17 cellular contexts compared by ENCODE assay signal in the genomic region with DNA sequence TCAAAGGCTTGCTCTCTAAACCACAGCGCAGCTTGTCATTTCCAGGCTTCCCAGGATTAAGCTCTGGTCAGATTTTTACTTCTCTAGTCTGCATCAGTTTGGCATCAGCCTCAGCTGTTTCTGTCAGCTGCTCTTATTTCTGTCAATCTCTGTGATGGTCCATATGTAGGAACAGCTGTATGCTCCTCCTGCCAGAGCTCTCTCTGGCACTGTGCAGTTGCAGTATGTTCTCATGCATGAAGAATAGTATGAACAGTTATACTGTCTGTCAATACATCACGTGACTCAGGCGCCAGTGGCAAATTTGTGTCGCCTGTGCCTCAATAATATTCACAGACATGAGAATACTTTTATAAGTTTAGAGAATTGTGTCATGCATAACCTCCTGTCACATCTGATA. TPM values are rescaled to one million over a fixed set of nuclear protein-coding genes. Genes with fewer than 3 reads are reported as not detected.
DNase-seq lines count a peak whose midpoint lies in the region; ATAC-seq, FAIRE-seq and TF ChIP-seq lines count a peak whose summit lies in the region.
"Had no signal": no experiment of that assay in that cellular context is flagged by ENCODE, and none has a peak within 500 bp of the region (broad histone marks: within the 10 kb centered on the region; RNA-seq: fewer than 3 reads in every experiment).

No MANE protein-coding gene starts in this region.

- H3K27ac ChIP-seq in K562 (ENCODE audit: extremely low read depth, low read depth, low read length) = no peak overlapping the region

- CTCF ChIA-PET in K562 (lab: Yijun Ruan, JAX; ENCODE audit: low intra/inter-chr PET ratio) = no interaction called here

- H2AFZ ChIP-seq in K562 (ENCODE audit: low read depth, low read length) = no peak overlapping the region

- POLR2A ChIA-PET in K562 (lab: Yijun Ruan, JAX) = no interaction called here

- no peak overlapping the region for H3K27ac Mint-ChIP-seq in stimulated activated naive CD8-positive, alpha-beta T cell treated with anti-CD3 and anti-CD28 coated beads, Interleukin-15, amount 100 ng/mL, for 72 hours
- H3K27ac Mint-ChIP-seq: H9 had no signal

- no peak for TF ChIP-seq EP300 in K562 (IDR thresholded peaks at IDR 0.05; ENCODE audit: low read length)

- no peaks in the 10 kb centered on the region for H3K9me3 ChIP-seq in K562 (replicated peaks; ENCODE audit: control insufficient read depth, insufficient read depth, low read depth, low read length)

- H3K4me3 Mint-ChIP-seq in stimulated activated naive CD8-positive, alpha-beta T cell treated with anti-CD3 and anti-CD28 coated beads, Interleukin-15, amount 100 ng/mL, for 72 hours = no peak overlapping the region
- H3K4me3 Mint-ChIP-seq: H9 had no signal

- H3K27me3 ChIP-seq in K562 (ENCODE audit: control insufficient read depth in 2 of 2, insufficient read depth in 2 of 2, low read length in 2 of 2) = no peaks in the 10 kb centered on the region

- no TSS peak for BruUV-seq in K562 (replicated peaks; lab: Mats Ljungman, UMichigan)

- intact Hi-C loops in K562 (cut with micrococcal nuclease) = no loop called here

- no peak for FAIRE-seq in K562 (lab: Jason Lieb, UNC)

- no peaks in the 10 kb centered on the region for H3K27me3 Mint-ChIP-seq in stimulated activated naive CD8-positive, alpha-beta T cell treated with anti-CD3 and anti-CD28 coated beads, Interleukin-15, amount 100 ng/mL, for 72 hours

- peak; percentile 90 for DNase-seq in DMS 273 treated with DMSO at 0.1 percent for 48 hours (lab: John Stamatoyannopoulos, UW)
- peak; percentile 20 to 75 for DNase-seq in NCI-H446 (lab: John Stamatoyannopoulos, UW)
- DNase-seq in K562 (ENCODE audit: extremely low read depth in 1 of 4, low spot score in 3 of 4) = no peak
- peak; percentile 7 for DNase-seq in retina
- no peak for DNase-seq in activated gamma-delta T cell (lab: John Stamatoyannopoulos, UW)
- no peak for DNase-seq in KBM-7
- DNase-seq in stimulated activated naive CD8-positive, alpha-beta T cell treated with anti-CD3 and anti-CD28 coated beads, Interleukin-15, amount 100 ng/mL, for 72 hours = no peak
- DNase-seq: DMS53, H9, MV-4-11, NCI-H1436, NCI-H2107, NCI-H510A treated with DMSO at 0.1 percent for 48 hours had no signal

- H3K9ac ChIP-seq in K562 (ENCODE audit: insufficient read depth in 1 of 2, low read depth in 2 of 2, low read length in 2 of 2) = no peak overlapping the region

- no peaks in the 10 kb centered on the region for H3K36me3 ChIP-seq in K562 (ENCODE audit: control insufficient read depth, insufficient read depth, low read length)

- 0% methylated on average over 4 of the region's 4 CpGs for WGBS in K562 (ENCODE audit: insufficient coverage, low coverage, missing lambda C conversion rate)

- no peak for TF ChIP-seq POLR2A in K562 (conservative IDR thresholded peaks at IDR 0.05)

- H3K9me1 ChIP-seq in K562 (ENCODE audit: control insufficient read depth, insufficient read depth, low read length) = no peaks in the 10 kb centered on the region

- H4K20me1 ChIP-seq in K562 (replicated peaks; ENCODE audit: control insufficient read depth, insufficient read depth, low read length) = no peaks in the 10 kb centered on the region

- no peak overlapping the region for H3K4me2 ChIP-seq in K562 (ENCODE audit: insufficient read depth, low read length)

- TF ChIP-seq RAD21 in K562 (CRISPR knock-in tag; conservative IDR thresholded peaks at IDR 0.05 in 1 of 2, IDR thresholded peaks at IDR 0.05 in 1 of 2) = no peak

- ATAC-seq in K562 = no peak
- ATAC-seq in stimulated activated naive CD8-positive, alpha-beta T cell treated with anti-CD3 and anti-CD28 coated beads, Interleukin-15, amount 100 ng/mL, for 72 hours = no peak
- ATAC-seq: SK-N-SH treated with all-trans-retinoic acid at 6 μM for 48 hours had no signal

- no peaks in the 10 kb centered on the region for H3K4me1 Mint-ChIP-seq in stimulated activated naive CD8-positive, alpha-beta T cell treated with anti-CD3 and anti-CD28 coated beads, Interleukin-15, amount 100 ng/mL, for 72 hours

- TF ChIP-seq CTCF in K562 (IDR thresholded peaks at IDR 0.05 in 2 of 3, conservative IDR thresholded peaks at IDR 0.05 in 1 of 3; ENCODE audit: insufficient read depth in 2 of 3, low read depth in 1 of 3, low read length in 3 of 3) = no peak

- H3K4me1 ChIP-seq in K562 (replicated peaks in 1 of 2; ENCODE audit: control insufficient read depth in 2 of 2, insufficient read depth in 2 of 2, low read length in 2 of 2) = no peaks in the 10 kb centered on the region

- in situ Hi-C loops in K562 (cut with MboI) (no loop called here), KBM-7 (cut with MboI; ENCODE audit: low pct_unique_long_range_greater_than_20kb, low sequenced_read_pairs) (no loop called here)

- no peaks in the 10 kb centered on the region for H3K9me3 Mint-ChIP-seq in stimulated activated naive CD8-positive, alpha-beta T cell treated with anti-CD3 and anti-CD28 coated beads, Interleukin-15, amount 100 ng/mL, for 72 hours

- no peak overlapping the region for H3K4me3 ChIP-seq in K562

- H3K79me2 ChIP-seq in K562 (ENCODE audit: control insufficient read depth, insufficient read depth, low read length) = no peaks in the 10 kb centered on the region

TF ChIP-seq in K562, 482 proteins besides CTCF, POLR2A, EP300 and RAD21 (continues in another document):
- TF ChIP-seq CBFA2T2 (conservative IDR thresholded peaks at IDR 0.05) (peak; percentile 15; the same call in 1 of the 2 replicates), ZNF507 (tag; conservative IDR thresholded peaks at IDR 0.05) (no peak), ZNF589 (CRISPR knock-in tag; IDR thresholded peaks at IDR 0.05; ENCODE audit: low read depth) (no peak), TCF3 (CRISPR knock-in tag; IDR thresholded peaks at IDR 0.05) (no peak), ZNF217 (CRISPR knock-in tag; IDR thresholded peaks at IDR 0.05) (no peak), CBX3 (IDR thresholded peaks at IDR 0.05; ENCODE audit: borderline replicate concordance in 1 of 2, low read length in 2 of 2) (no peak), ZNF717 (CRISPR knock-in tag; IDR thresholded peaks at IDR 0.05) (no peak), KLF13 (tag; IDR thresholded peaks at IDR 0.05; ENCODE audit: borderline replicate concordance, low read depth) (no peak)

RNA-seq across cellular contexts. Expression of a gene that starts 6.7 kb away (rescaled TPM):
- not detected in 2 replicates for total RNA-seq in K562 (2011; cell fraction: chromatin; rRNA removed; ENCODE audit: low replicate concordance)
- total RNA-seq in K562 (2011; cell fraction: nucleolus; rRNA removed) = not detected in 2 replicates
- total RNA-seq in K562 (2011; cell fraction: nucleoplasm; rRNA removed) = not detected in 2 replicates
- total RNA-seq in K562 (2014; rRNA removed) (not detected in 2 replicates), K562 (2014; rRNA removed; fragmentation: Illumina TruSeq; extraction: Trizol) (not detected in 2 replicates), K562 (2015; rRNA removed; fragmentation: Illumina TruSeq; extraction: Trizol) (not detected in 2 replicates), K562 (2021) (not detected in 2 replicates)
- polyA plus RNA-seq in K562 (2011; rRNA removed) (not detected in 2 replicates), K562 (2014; fragmentation: Illumina TruSeq; extraction: Trizol) (not detected in 2 replicates), K562 (2014; fragmentation: Nextera tagmentation; extraction: Ambion mirVana) (not detected), K562 (2014; rRNA removed) (not detected in 2 replicates)
- not detected in 2 replicates for polyA plus RNA-seq in K562 (2011; cell fraction: cytosol; rRNA removed)
- not detected in 2 replicates for polyA plus RNA-seq in K562 (2011; cell fraction: nucleus; rRNA removed)
- not detected in 2 replicates for polyA plus RNA-seq in K562 (2012)
- not detected in 2 replicates for polyA minus RNA-seq in K562 (2011; rRNA and poly(A)+ RNA removed)
- not detected in 2 replicates for polyA minus RNA-seq in K562 (2011; cell fraction: cytosol; rRNA and poly(A)+ RNA removed)
- polyA minus RNA-seq in K562 (2011; cell fraction: nucleus; rRNA and poly(A)+ RNA removed) = not detected in 2 replicates
- total RNA-seq: H9; T-helper 1 cell treated with Interleukin-12 subunit alpha and Interleukin-12 subunit beta and Interleukin-4 antibody, amounts not matched to agents 30 ng/mL and 1 ng/mL, for 36 hours had no signal
- polyA plus RNA-seq: AG04450, BJ had no signal

RNA-seq across cellular contexts. Expression of a gene that starts 45.1 kb away (rescaled TPM):
- total RNA-seq in K562 (2011; cell fraction: chromatin; rRNA removed; ENCODE audit: low replicate concordance) = not detected in 2 replicates
- not detected in 2 replicates for total RNA-seq in K562 (2011; cell fraction: nucleolus; rRNA removed)
- total RNA-seq in K562 (2011; cell fraction: nucleoplasm; rRNA removed) = not detected in 2 replicates
- not detected in 2 replicates for total RNA-seq in K562 (2014; rRNA removed)
- not detected in 2 replicates for total RNA-seq in K562 (2014; rRNA removed; fragmentation: Illumina TruSeq; extraction: Trizol)
- total RNA-seq in K562 (2015; rRNA removed; fragmentation: Illumina TruSeq; extraction: Trizol) = not detected in 2 replicates
- total RNA-seq in K562 (2021) = not detected in 2 replicates
- polyA plus RNA-seq in K562 (2011; rRNA removed) = not detected in 2 replicates
- polyA plus RNA-seq in K562 (2011; cell fraction: cytosol; rRNA removed) = not detected in 2 replicates
- polyA plus RNA-seq in K562 (2011; cell fraction: nucleus; rRNA removed) = not detected in 2 replicates
- not detected in 2 replicates for polyA plus RNA-seq in K562 (2012)
- not detected in 2 replicates for polyA plus RNA-seq in K562 (2014; fragmentation: Illumina TruSeq; extraction: Trizol)
- polyA plus RNA-seq in K562 (2014; fragmentation: Nextera tagmentation; extraction: Ambion mirVana) = not detected
- not detected in 2 replicates for polyA plus RNA-seq in K562 (2014; rRNA removed)
- polyA minus RNA-seq in K562 (2011; rRNA and poly(A)+ RNA removed) = not detected in 2 replicates
- polyA minus RNA-seq in K562 (2011; cell fraction: cytosol; rRNA and poly(A)+ RNA removed) = not detected in 2 replicates
- polyA minus RNA-seq in K562 (2011; cell fraction: nucleus; rRNA and poly(A)+ RNA removed) = not detected in 2 replicates
- total RNA-seq: H9; T-helper 1 cell treated with Interleukin-12 subunit alpha and Interleukin-12 subunit beta and Interleukin-4 antibody, amounts not matched to agents 30 ng/mL and 1 ng/mL, for 36 hours had no signal
- polyA plus RNA-seq: AG04450, BJ had no signal

RNA-seq across cellular contexts. Expression of a gene that starts 58.0 kb away (rescaled TPM):
- 32.9 and 33.2 TPM in 2 replicates for total RNA-seq in K562 (2011; cell fraction: chromatin; rRNA removed; ENCODE audit: low replicate concordance)
- total RNA-seq in K562 (2011; cell fraction: nucleolus; rRNA removed) = 25.8 and 26.8 TPM in 2 replicates
- 25.2 and 28.8 TPM in 2 replicates for total RNA-seq in K562 (2011; cell fraction: nucleoplasm; rRNA removed)
- total RNA-seq in K562 (2014; rRNA removed) (11.9 and 12.9 TPM in 2 replicates), K562 (2014; rRNA removed; fragmentation: Illumina TruSeq; extraction: Trizol) (14.4 and 15.3 TPM in 2 replicates), K562 (2015; rRNA removed; fragmentation: Illumina TruSeq; extraction: Trizol) (17.7 and 18.7 TPM in 2 replicates), K562 (2021) (12.7 and 16.5 TPM in 2 replicates)
- polyA plus RNA-seq in K562 (2011; rRNA removed) (9.6 and 15.2 TPM in 2 replicates), K562 (2014; fragmentation: Illumina TruSeq; extraction: Trizol) (11.6 and 12.2 TPM in 2 replicates), K562 (2014; fragmentation: Nextera tagmentation; extraction: Ambion mirVana) (1 to 10 TPM; 2.3 to 3.5 TPM), K562 (2014; rRNA removed) (12.7 and 16.4 TPM in 2 replicates)
- polyA plus RNA-seq in K562 (2011; cell fraction: cytosol; rRNA removed) = 5.0 and 5.2 TPM in 2 replicates
- 27.6 and 40.5 TPM in 2 replicates for polyA plus RNA-seq in K562 (2011; cell fraction: nucleus; rRNA removed)
- polyA plus RNA-seq in K562 (2012) = 7.2 and 9.9 TPM in 2 replicates
- polyA minus RNA-seq in K562 (2011; rRNA and poly(A)+ RNA removed) = 10.0 and 14.7 TPM in 2 replicates
- 3.2 and 4.3 TPM in 2 replicates for polyA minus RNA-seq in K562 (2011; cell fraction: cytosol; rRNA and poly(A)+ RNA removed)
- polyA minus RNA-seq in K562 (2011; cell fraction: nucleus; rRNA and poly(A)+ RNA removed) = 21.9 and 22.8 TPM in 2 replicates

Comparison
In these comparisons a context has a peak if more than half of its experiments do, and no peak if none do; other contexts are left out.
1. DNase-seq: peak in DMS 273 treated with DMSO at 0.1 percent for 48 hours (single experiment), NCI-H446 (2 of 2) and retina (single experiment); none in K562 (0 of 4), activated gamma-delta T cell (single experiment), KBM-7 (single experiment) and stimulated activated naive CD8-positive, alpha-beta T cell treated with anti-CD3 and anti-CD28 coated beads, Interleukin-15, amount 100 ng/mL, for 72 hours (0 of 2).